11 cellular contexts compared by ENCODE assay signal in genomic region chr5:169970911-169971436, GRCh38. TPM values are rescaled to one million over a fixed set of nuclear protein-coding genes. Genes with fewer than 3 reads are reported as not detected.
DNase-seq lines count a peak whose midpoint lies in the region; ATAC-seq and TF ChIP-seq lines count a peak whose summit lies in the region.
"Had no signal": no experiment of that assay in that cellular context is flagged by ENCODE, and none has a peak within 500 bp of the region (broad histone marks: within the 10 kb centered on the region; RNA-seq: fewer than 3 reads in every experiment).

No MANE protein-coding gene starts in this region.

- H3K36me3 Mint-ChIP-seq in activated T-helper 17 cell treated with anti-CD3 and anti-CD28 coated beads, Interleukin-2, amount 50 U/mL, for 72 hours (ENCODE audit: low read depth): peaks cover 31% of the 10 kb centered on the region
- peaks cover 19 to 59% of the 10 kb centered on the region in 2 donors for H3K36me3 Mint-ChIP-seq in stimulated activated naive B cell treated with anti-CD40 and anti-IgM and Interleukin-4, amounts not matched to agents 10 μg/mL and 1 μg/mL and 100 μg/mL, for 72 hours

- peak overlapping the region; percentile 59 for H3K27ac Mint-ChIP-seq in activated T-helper 17 cell treated with anti-CD3 and anti-CD28 coated beads, Interleukin-2, amount 50 U/mL, for 72 hours
- peak overlapping the region; percentile 72 for H3K27ac Mint-ChIP-seq in stimulated activated naive B cell treated with anti-CD40 and anti-IgM and Interleukin-4, amounts not matched to agents 10 μg/mL and 1 μg/mL and 100 μg/mL, for 72 hours

- CTCF ChIA-PET in HEK293 (lab: Yijun Ruan, JAX): interaction anchor here (0.8 to 5.7 kb wide), 4 partner anchors 9 to 269 kb away, joined by 3 to 59 read pairs (median 4); partner anchors contain the start of gene INSYN2B

- H3K36me3 ChIP-seq in HEK293 (ENCODE audit: control insufficient read depth in 2 of 2, insufficient read depth in 1 of 2, low read length in 2 of 2): no peaks in the 10 kb centered on the region

- H3K9me3 Mint-ChIP-seq in activated T-helper 17 cell treated with anti-CD3 and anti-CD28 coated beads, Interleukin-2, amount 50 U/mL, for 72 hours: no peaks in the 10 kb centered on the region
- no peaks in the 10 kb centered on the region for H3K9me3 Mint-ChIP-seq in stimulated activated naive B cell treated with anti-CD40 and anti-IgM and Interleukin-4, amounts not matched to agents 10 μg/mL and 1 μg/mL and 100 μg/mL, for 72 hours

- no peak for ATAC-seq in activated T-helper 17 cell treated with anti-CD3 and anti-CD28 coated beads, Interleukin-2, amount 50 U/mL, for 72 hours (replicated peaks)
- ATAC-seq in stimulated activated naive B cell treated with anti-CD40 and anti-IgM and Interleukin-4, amounts not matched to agents 10 μg/mL and 1 μg/mL and 100 μg/mL, for 72 hours (replicated peaks): no peak
- no peak for ATAC-seq in HG02852 (IDR thresholded peaks at IDR 0.05; ENCODE audit: unreplicated experiment)
- ATAC-seq: K562 had no signal

- H3K4me3 ChIP-seq in HEK293 (ENCODE audit: low read depth, low read length): no peak overlapping the region
- H3K4me3 ChIP-seq: K562 had no signal

- no peak for TF ChIP-seq CTCF in HEK293 (tag by site-specific recombination; IDR thresholded peaks at IDR 0.05)

- H3K4me1 ChIP-seq in HEK293 (ENCODE audit: control insufficient read depth, insufficient read depth, low read length): no peaks in the 10 kb centered on the region

- no peak overlapping the region for H3K4me3 Mint-ChIP-seq in activated T-helper 17 cell treated with anti-CD3 and anti-CD28 coated beads, Interleukin-2, amount 50 U/mL, for 72 hours
- no peak overlapping the region for H3K4me3 Mint-ChIP-seq in stimulated activated naive B cell treated with anti-CD40 and anti-IgM and Interleukin-4, amounts not matched to agents 10 μg/mL and 1 μg/mL and 100 μg/mL, for 72 hours

- H3K9me3 ChIP-seq in HEK293 (ENCODE audit: control insufficient read depth, insufficient read depth, low read depth, low read length): no peaks in the 10 kb centered on the region

- DNase-seq in hepatic stellate cell (ENCODE audit: low spot score): peak; percentile 63
- DNase-seq in stimulated activated naive B cell treated with anti-CD40 and anti-IgM and Interleukin-4, amounts not matched to agents 10 μg/mL and 1 μg/mL and 100 μg/mL, for 72 hours: no peak
- DNase-seq in activated T-cell treated with anti-CD3 and anti-CD28 coated beads, Interleukin-2, amount 50 U/mL, for 48 hours: no peak
- no peak for DNase-seq in activated CD8-positive, alpha-beta memory T cell treated with anti-CD3 and anti-CD28 coated beads for 24 hours
- no peak for DNase-seq in stimulated activated CD4-positive, alpha-beta T cell treated with anti-CD3 and anti-CD28 coated beads, Interleukin-12 subunit alpha, Interleukin-12 subunit beta, amount 100 ng/mL, for 4 hours
- DNase-seq: naive B cell; NK-92 treated with Interleukin-12 subunit alpha and Interleukin-12 subunit beta, amount 100 ng/mL, for 24 hours had no signal

- no peaks in the 10 kb centered on the region for H3K27me3 Mint-ChIP-seq in activated T-helper 17 cell treated with anti-CD3 and anti-CD28 coated beads, Interleukin-2, amount 50 U/mL, for 72 hours
- no peaks in the 10 kb centered on the region for H3K27me3 Mint-ChIP-seq in stimulated activated naive B cell treated with anti-CD40 and anti-IgM and Interleukin-4, amounts not matched to agents 10 μg/mL and 1 μg/mL and 100 μg/mL, for 72 hours
- H3K27me3 Mint-ChIP-seq: naive B cell had no signal

- peaks cover 27% of the 10 kb centered on the region for H3K4me1 Mint-ChIP-seq in activated T-helper 17 cell treated with anti-CD3 and anti-CD28 coated beads, Interleukin-2, amount 50 U/mL, for 72 hours
- peaks cover 10 to 19% of the 10 kb centered on the region in 2 donors for H3K4me1 Mint-ChIP-seq in stimulated activated naive B cell treated with anti-CD40 and anti-IgM and Interleukin-4, amounts not matched to agents 10 μg/mL and 1 μg/mL and 100 μg/mL, for 72 hours

- no peak overlapping the region for H3K27ac ChIP-seq in HEK293 (ENCODE audit: extremely low read depth, low read depth, low read length)

- POLR2A ChIA-PET in HEK293 (lab: Yijun Ruan, JAX): interaction anchor here (0.8 kb wide), 1 partner anchor 53 kb away, joined by 4 read pairs; no protein-coding TSS in a partner anchor

TF ChIP-seq in HEK293, 187 proteins besides CTCF, POLR2A, EP300 and RAD21:
- TF ChIP-seq ATF2 (tag by site-specific recombination; IDR thresholded peaks at IDR 0.05; ENCODE audit: low read depth) (peak; percentile 68; the same call in 1 of the 2 replicates), YY1 (tag by site-specific recombination; IDR thresholded peaks at IDR 0.05) (no peak)
TF ChIP-seq in HEK293: peak in this region for 1.

RNA-seq across cellular contexts. Expression of gene INSYN2B, which starts 9.3 kb away (rescaled TPM):
- total RNA-seq in activated T-helper 17 cell treated with anti-CD3 and anti-CD28 coated beads, Interleukin-2, amount 50 U/mL, for 72 hours: not detected
- total RNA-seq: K562 had no signal
